In genomic region chr1:52552505-52553371, GRCh38 we compare ENCODE assay signal across 8 cellular contexts. TPM values are rescaled to one million over a fixed set of nuclear protein-coding genes. Genes with fewer than 3 reads are reported as not detected.
DNase-seq lines count a peak whose midpoint lies in the region; ATAC-seq lines count a peak whose summit lies in the region.

A gene with protein sequence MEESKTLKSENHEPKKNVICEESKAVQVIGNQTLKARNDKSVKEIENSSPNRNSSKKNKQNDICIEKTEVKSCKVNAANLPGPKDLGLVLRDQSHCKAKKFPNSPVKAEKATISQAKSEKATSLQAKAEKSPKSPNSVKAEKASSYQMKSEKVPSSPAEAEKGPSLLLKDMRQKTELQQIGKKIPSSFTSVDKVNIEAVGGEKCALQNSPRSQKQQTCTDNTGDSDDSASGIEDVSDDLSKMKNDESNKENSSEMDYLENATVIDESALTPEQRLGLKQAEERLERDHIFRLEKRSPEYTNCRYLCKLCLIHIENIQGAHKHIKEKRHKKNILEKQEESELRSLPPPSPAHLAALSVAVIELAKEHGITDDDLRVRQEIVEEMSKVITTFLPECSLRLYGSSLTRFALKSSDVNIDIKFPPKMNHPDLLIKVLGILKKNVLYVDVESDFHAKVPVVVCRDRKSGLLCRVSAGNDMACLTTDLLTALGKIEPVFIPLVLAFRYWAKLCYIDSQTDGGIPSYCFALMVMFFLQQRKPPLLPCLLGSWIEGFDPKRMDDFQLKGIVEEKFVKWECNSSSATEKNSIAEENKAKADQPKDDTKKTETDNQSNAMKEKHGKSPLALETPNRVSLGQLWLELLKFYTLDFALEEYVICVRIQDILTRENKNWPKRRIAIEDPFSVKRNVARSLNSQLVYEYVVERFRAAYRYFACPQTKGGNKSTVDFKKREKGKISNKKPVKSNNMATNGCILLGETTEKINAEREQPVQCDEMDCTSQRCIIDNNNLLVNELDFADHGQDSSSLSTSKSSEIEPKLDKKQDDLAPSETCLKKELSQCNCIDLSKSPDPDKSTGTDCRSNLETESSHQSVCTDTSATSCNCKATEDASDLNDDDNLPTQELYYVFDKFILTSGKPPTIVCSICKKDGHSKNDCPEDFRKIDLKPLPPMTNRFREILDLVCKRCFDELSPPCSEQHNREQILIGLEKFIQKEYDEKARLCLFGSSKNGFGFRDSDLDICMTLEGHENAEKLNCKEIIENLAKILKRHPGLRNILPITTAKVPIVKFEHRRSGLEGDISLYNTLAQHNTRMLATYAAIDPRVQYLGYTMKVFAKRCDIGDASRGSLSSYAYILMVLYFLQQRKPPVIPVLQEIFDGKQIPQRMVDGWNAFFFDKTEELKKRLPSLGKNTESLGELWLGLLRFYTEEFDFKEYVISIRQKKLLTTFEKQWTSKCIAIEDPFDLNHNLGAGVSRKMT (N-terminal part only) (minus strand): TSS chr1:52553092. CDS start chr1:52526280, 26,812 bp downstream.

- peak within 1 kb of the TSS; percentile 91 to 99 (median 98) for H3K9ac ChIP-seq in BLaER1 treated with 17β-estradiol and CSF1 and Interleukin-3, amounts not matched to agents 10 nM and 100 nM

- peaks cover 0 to 3% (median 0%) of the 10 kb centered on the region in 11 experiments; a peak in 2 of 22 replicates for H3K9me3 ChIP-seq in BLaER1 treated with 17β-estradiol and CSF1 and Interleukin-3, amounts not matched to agents 10 nM and 100 nM (replicated peaks in 1 of 11)
- no peaks in the 10 kb centered on the region for H3K9me3 ChIP-seq in mononuclear cell (ENCODE audit: low read depth, low read length)

- peaks cover 18 to 37% (median 27%) of the 10 kb centered on the region in 10 experiments for H3K4me1 ChIP-seq in BLaER1 treated with 17β-estradiol and CSF1 and Interleukin-3, amounts not matched to agents 10 nM and 100 nM
- H3K4me1 ChIP-seq in mononuclear cell (ENCODE audit: insufficient read depth, low read length), result peaks cover 21% of the 10 kb centered on the region

- peak within 1 kb of the TSS; percentile 82 to 96 (median 90) for H3K4me2 ChIP-seq in BLaER1 treated with 17β-estradiol and CSF1 and Interleukin-3, amounts not matched to agents 10 nM and 100 nM

- peak; percentile 36 for ATAC-seq in GM19328 (IDR thresholded peaks at IDR 0.05; ENCODE audit: unreplicated experiment)

- DNase-seq in HS-27A (ENCODE audit: low read depth), result peak; percentile 50
- DNase-seq in NOMO-1 treated with dmso at 0.1 percent for 144 hours (lab: John Stamatoyannopoulos, UW; ENCODE audit: unreplicated experiment), result peak; percentile 58
- peak; percentile 62 for DNase-seq in activated T-cell treated with anti-CD3 and anti-CD28 coated beads for 1 hour (ENCODE audit: low read depth)
- DNase-seq in epithelial cell of prostate (ENCODE audit: low read depth, low spot score), result no peak
- DNase-seq in stimulated activated CD8-positive, alpha-beta memory T cell treated with anti-CD3 and anti-CD28 coated beads, Interleukin-2, amount 100 ng/mL, for 1 hour (ENCODE audit: low read depth in 2 of 2), result peak; percentile 38 to 56

- H3K27me3 ChIP-seq in BLaER1 treated with 17β-estradiol and CSF1 and Interleukin-3, amounts not matched to agents 10 nM and 100 nM, result no peaks in the 10 kb centered on the region
- no peaks in the 10 kb centered on the region for H3K27me3 ChIP-seq in mononuclear cell (ENCODE audit: insufficient read depth, low read length)

- peaks cover 0 to 10% (median 0%) of the 10 kb centered on the region in 11 experiments; a peak in 3 of 22 replicates for H3K36me3 ChIP-seq in BLaER1 treated with 17β-estradiol and CSF1 and Interleukin-3, amounts not matched to agents 10 nM and 100 nM

- H3K4me3 ChIP-seq in BLaER1 treated with 17β-estradiol and CSF1 and Interleukin-3, amounts not matched to agents 10 nM and 100 nM, result peak within 1 kb of the TSS; percentile 85 to 99 (median 95)
- peak within 1 kb of the TSS; percentile 90 for H3K4me3 ChIP-seq in mononuclear cell (ENCODE audit: low read length)

- peak within 1 kb of the TSS; percentile 89 to 99 (median 97) for H3K27ac ChIP-seq in BLaER1 treated with 17β-estradiol and CSF1 and Interleukin-3, amounts not matched to agents 10 nM and 100 nM
- peak within 1 kb of the TSS; percentile 79 for H3K27ac ChIP-seq in epithelial cell of prostate

- H4K20me1 ChIP-seq in BLaER1 treated with 17β-estradiol and CSF1 and Interleukin-3, amounts not matched to agents 10 nM and 100 nM, result peaks cover 0 to 50% (median 29%) of the 10 kb centered on the region in 11 experiments; a peak in 18 of 22 replicates

RNA-seq across cellular contexts. Expression of the gene that starts here (rescaled TPM):
- 136 TPM for total RNA-seq in mononuclear cell
